ENCODE assay signal across 17 cellular contexts in the genomic region with DNA sequence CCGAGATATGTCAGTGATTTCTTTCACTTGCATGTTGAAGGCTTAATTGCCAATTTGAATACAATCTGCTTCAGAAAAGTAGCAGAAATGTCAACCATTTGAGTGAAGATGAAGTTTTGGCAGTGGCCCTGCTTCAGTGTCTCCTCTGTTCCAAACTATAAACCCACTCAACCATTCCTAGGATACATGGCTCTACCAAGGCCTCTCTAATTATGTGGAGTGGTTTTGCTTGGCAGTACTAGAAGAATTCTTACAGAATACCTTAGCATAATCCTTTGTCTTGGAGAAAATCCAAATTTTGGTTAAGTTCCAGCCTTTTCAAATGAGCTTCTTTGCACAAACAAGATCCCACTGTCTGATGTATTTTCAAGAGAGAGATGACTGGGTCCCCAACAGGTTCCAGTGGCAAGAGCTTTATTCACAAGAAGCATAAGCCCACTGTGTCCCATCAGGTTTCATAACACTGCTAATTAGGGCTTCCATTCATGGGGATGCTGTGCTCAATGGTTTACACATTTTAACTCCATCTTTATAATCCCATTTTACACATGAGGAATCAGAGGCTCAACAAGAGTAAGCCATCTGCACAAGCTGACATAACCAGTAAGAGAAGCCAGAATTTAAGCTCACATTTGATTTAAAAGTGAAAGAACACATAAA.
"Had no signal": no experiment of that assay in that cellular context is flagged by ENCODE, and none has a peak within 500 bp of the region (broad histone marks: within the 10 kb centered on the region; RNA-seq: fewer than 3 reads in every experiment).

No MANE protein-coding gene starts in this region.

- H3K27me3 Mint-ChIP-seq: type B pancreatic cell had no signal

- H3K27me3 ChIP-seq: dorsolateral prefrontal cortex, heart left ventricle, right atrium auricular region, uterus had no signal

- H3K36me3 Mint-ChIP-seq: naive thymus-derived CD8-positive, alpha-beta T cell; type B pancreatic cell had no signal

- H3K36me3 ChIP-seq: heart left ventricle, right atrium auricular region, uterus had no signal

- H3K4me3 ChIP-seq: dorsolateral prefrontal cortex, heart left ventricle, right atrium auricular region, smooth muscle cell, uterus had no signal

- H3K4me3 Mint-ChIP-seq: naive thymus-derived CD8-positive, alpha-beta T cell; type B pancreatic cell had no signal

- H3K4me1 ChIP-seq: right atrium auricular region, uterus had no signal

- H3K4me1 Mint-ChIP-seq: naive thymus-derived CD8-positive, alpha-beta T cell had no signal

- DNase-seq: cortex of kidney; dorsolateral prefrontal cortex; effector CD8-positive, alpha-beta T cell; heart left ventricle; hippocampal formation; islet precursor cell; mammary epithelial cell; naive thymus-derived CD8-positive, alpha-beta T cell; posterior cingulate gyrus; stimulated activated CD4-positive, alpha-beta T cell treated with anti-CD3 and anti-CD28 coated beads, Interleukin-2, amount 100 ng/mL, for 48 hours; stimulated activated naive CD4-positive, alpha-beta T cell treated with Interleukin-2 at 50 U/mL for 16 hours; uterus had no signal

- FAIRE-seq: frontal cortex had no signal

- H3K27ac Mint-ChIP-seq: naive thymus-derived CD8-positive, alpha-beta T cell; type B pancreatic cell had no signal

- H3K9me3 ChIP-seq: heart left ventricle, right atrium auricular region, uterus had no signal

- H3K27ac ChIP-seq: dorsolateral prefrontal cortex, heart left ventricle, right atrium auricular region, uterus had no signal

- ATAC-seq: heart left ventricle; left lobe of liver; naive thymus-derived CD8-positive, alpha-beta T cell had no signal

- H3K4me2 ChIP-seq: smooth muscle cell had no signal
